Comparison of ENCODE assay signal across 9 cellular contexts in genomic region chr13:33206425-33206824, GRCh38.
DNase-seq lines count a peak whose midpoint lies in the region; ATAC-seq and TF ChIP-seq lines count a peak whose summit lies in the region.
"Had no signal": no experiment of that assay in that cellular context is flagged by ENCODE, and none has a peak within 500 bp of the region (broad histone marks: within the 10 kb centered on the region; RNA-seq: fewer than 3 reads in every experiment).

No MANE protein-coding gene starts in this region.

- H3K9me3 ChIP-seq in fibroblast of lung (ENCODE audit: control insufficient read depth, insufficient read depth, low read depth, low read length): no peaks in the 10 kb centered on the region
- H3K9me3 ChIP-seq in sigmoid colon: no peaks in the 10 kb centered on the region

- H3K9me3 Mint-ChIP-seq in effector memory CD8-positive, alpha-beta T cell: no peaks in the 10 kb centered on the region

- H3K4me1 ChIP-seq in fibroblast of lung (ENCODE audit: control insufficient read depth, extremely low read depth, insufficient read depth, low read length) (peaks cover 25% of the 10 kb centered on the region), sigmoid colon (peaks cover 0 to 73% (median 63%) of the 10 kb centered on the region in 4 donors)

- H3K4me2 ChIP-seq in fibroblast of lung (ENCODE audit: extremely low read depth, insufficient read depth, low read length): peak overlapping the region; percentile 49

- no peaks in the 10 kb centered on the region for H3K36me3 Mint-ChIP-seq in effector memory CD8-positive, alpha-beta T cell (ENCODE audit: insufficient read depth)

- H3K4me3 ChIP-seq in fibroblast of lung (replicated peaks in 1 of 4; ENCODE audit: control extremely low read depth in 1 of 4, insufficient read depth in 1 of 4, low read depth in 3 of 4, low read length in 4 of 4) (no peak overlapping the region), sigmoid colon (peak overlapping the region in 1 of 4 donors; percentile 58)

- H3K79me2 ChIP-seq in fibroblast of lung (ENCODE audit: control insufficient read depth, insufficient read depth, low read length): peaks cover 91% of the 10 kb centered on the region

- no peak for ATAC-seq in effector memory CD8-positive, alpha-beta T cell (replicated peaks)
- ATAC-seq in GM19455 (IDR thresholded peaks at IDR 0.05; ENCODE audit: unreplicated experiment): no peak

- no peak overlapping the region for H2AFZ ChIP-seq in fibroblast of lung (ENCODE audit: low read length)

- WGBS in sigmoid colon, 2 donors: 44 to 79% methylated on average over 3 of the region's 3 CpGs

- no peak overlapping the region for H3K4me3 Mint-ChIP-seq in effector memory CD8-positive, alpha-beta T cell

- H3K27ac Mint-ChIP-seq in effector memory CD8-positive, alpha-beta T cell: no peak overlapping the region

- intact Hi-C loops in sigmoid colon (cut with DNase I): loop anchor here (5.0 kb wide), 4 partner anchors 66 to 619 kb away; partner anchors contain the start of gene PDS5B

- peak overlapping the region; percentile 22; the same call in 1 of the 2 replicates for H3K27ac ChIP-seq in VCaP
- H3K27ac ChIP-seq in fibroblast of lung (ENCODE audit: insufficient read depth, low read length): peak overlapping the region; percentile 71
- peak overlapping the region; percentile 83 to 88 (median 84) for H3K27ac ChIP-seq in sigmoid colon

- no peak for TF ChIP-seq EP300 in sigmoid colon (IDR thresholded peaks at IDR 0.05)

- no peaks in the 10 kb centered on the region for H3K27me3 ChIP-seq in fibroblast of lung (ENCODE audit: control insufficient read depth, insufficient read depth, low read length)
- no peaks in the 10 kb centered on the region for H3K27me3 ChIP-seq in sigmoid colon

- peaks cover 14 to 15% of the 10 kb centered on the region in 2 donors for H3K4me1 Mint-ChIP-seq in effector memory CD8-positive, alpha-beta T cell (ENCODE audit: low read depth in 2 of 2)

- no peak for TF ChIP-seq CTCF in VCaP (conservative IDR thresholded peaks at IDR 0.05)
- no peak for TF ChIP-seq CTCF in fibroblast of lung (conservative IDR thresholded peaks at IDR 0.05 in 1 of 2, IDR thresholded peaks at IDR 0.05 in 1 of 2; ENCODE audit: low read depth in 1 of 2, low read length in 2 of 2)
- no peak for TF ChIP-seq CTCF in sigmoid colon (IDR thresholded peaks at IDR 0.05)

- H3K36me3 ChIP-seq in fibroblast of lung (ENCODE audit: control insufficient read depth, insufficient read depth, low read length): no peaks in the 10 kb centered on the region
- H3K36me3 ChIP-seq in sigmoid colon: no peaks in the 10 kb centered on the region

- no peak overlapping the region for H3K9ac ChIP-seq in fibroblast of lung (ENCODE audit: insufficient read depth, low read length)

- H3K27me3 Mint-ChIP-seq in effector memory CD8-positive, alpha-beta T cell: peaks cover 39 to 55% of the 10 kb centered on the region in 2 donors

- no peak for TF ChIP-seq POLR2A in sigmoid colon (IDR thresholded peaks at IDR 0.05)

- H4K20me1 ChIP-seq in fibroblast of lung (ENCODE audit: control insufficient read depth, extremely low read depth, insufficient read depth, low read length): no peaks in the 10 kb centered on the region

- peak; percentile 37 for DNase-seq in GM04504 (ENCODE audit: low read depth)
- peak; percentile 51 to 75 for DNase-seq in fibroblast of lung (ENCODE audit: low read depth in 2 of 2)
- no peak for DNase-seq in sigmoid colon
- no peak for DNase-seq in GF-D8 (lab: John Stamatoyannopoulos, UW)
- DNase-seq in effector memory CD8-positive, alpha-beta T cell: no peak
- no peak for DNase-seq in medulla oblongata (ENCODE audit: extremely low spot score)
- DNase-seq: NCI-H146 had no signal

Comparison
In these comparisons a context has a peak if more than half of its experiments do, and no peak if none do; other contexts are left out.
1. DNase-seq: peak in GM04504 (single experiment) and fibroblast of lung (2 of 2); none in sigmoid colon (single experiment), GF-D8 (single experiment), effector memory CD8-positive, alpha-beta T cell (0 of 3) and medulla oblongata (single experiment).
2. H3K27ac ChIP-seq: peak in every context shown above with its lines; median percentile 84 in sigmoid colon; 71 in fibroblast of lung; 22 in VCaP.